Comparison of ENCODE assay signal across 23 cellular contexts in the genomic region with DNA sequence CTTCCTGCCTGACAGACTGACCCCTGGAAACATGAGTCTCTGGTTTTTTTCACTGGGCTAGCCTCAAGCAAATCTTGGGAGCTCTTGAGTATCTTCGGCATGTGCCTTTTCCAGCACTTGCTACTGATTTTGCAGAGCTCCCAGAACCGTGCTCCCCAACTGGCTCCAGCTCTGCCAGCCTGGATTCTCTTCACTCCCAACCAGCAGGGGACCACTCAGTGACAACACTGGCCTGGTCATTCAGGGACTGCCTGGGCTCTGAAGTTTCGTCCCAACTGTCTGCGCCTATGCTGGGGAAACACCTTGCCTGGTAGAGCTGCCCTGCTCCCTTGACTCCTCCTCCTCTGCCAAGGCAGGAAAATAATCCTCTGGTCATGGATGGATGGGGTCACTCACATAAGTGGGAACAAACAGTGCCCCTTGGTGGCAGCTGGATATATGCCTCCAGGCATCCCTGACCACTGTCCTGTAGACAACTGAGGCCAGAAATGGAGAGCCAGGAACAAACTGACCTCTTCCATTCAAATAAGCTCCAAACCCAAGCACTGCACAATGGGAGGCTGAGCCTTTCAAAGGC. TPM values are rescaled to one million over a fixed set of nuclear protein-coding genes. Genes with fewer than 3 reads are reported as not detected.
"Had no signal": no experiment of that assay in that cellular context is flagged by ENCODE, and none has a peak within 500 bp of the region (broad histone marks: within the 10 kb centered on the region; RNA-seq: fewer than 3 reads in every experiment).

No MANE protein-coding gene starts in this region.

- H3K27me3 ChIP-seq: esophagus muscularis mucosa, sigmoid colon, upper lobe of right lung had no signal

- ATAC-seq: activated naive CD8-positive, alpha-beta T cell treated with anti-CD3 and anti-CD28 coated beads, Interleukin-2, amount 50 U/mL, for 24 hours; naive thymus-derived CD8-positive, alpha-beta T cell; upper lobe of right lung had no signal

- H3K27ac Mint-ChIP-seq: activated naive CD8-positive, alpha-beta T cell treated with anti-CD3 and anti-CD28 coated beads, Interleukin-2, amount 50 U/mL, for 24 hours; activated T-helper 1 cell treated with anti-CD3 and anti-CD28 coated beads, Interleukin-12 subunit alpha, Interleukin-12 subunit beta, Interleukin-2, Interleukin-4 antibody, amounts not matched to agents 30 ng/mL and 10 ng/mL and 1 ng/mL, durations not matched to agents 14 hours and 24 hours and 36 hours; T-helper 1 cell treated with Interleukin-12 subunit alpha and Interleukin-12 subunit beta and Interleukin-4 antibody, amounts not matched to agents 30 μg/mL and 1 μg/mL, for 36 hours had no signal

- H3K27me3 Mint-ChIP-seq: activated naive CD8-positive, alpha-beta T cell treated with anti-CD3 and anti-CD28 coated beads, Interleukin-2, amount 50 U/mL, for 24 hours; naive thymus-derived CD8-positive, alpha-beta T cell had no signal

- H3K4me2 ChIP-seq: smooth muscle cell had no signal

- H3K9me3 ChIP-seq: esophagus muscularis mucosa, sigmoid colon, upper lobe of right lung had no signal

- H3K4me3 Mint-ChIP-seq: activated naive CD8-positive, alpha-beta T cell treated with anti-CD3 and anti-CD28 coated beads, Interleukin-2, amount 50 U/mL, for 24 hours; activated T-helper 1 cell treated with anti-CD3 and anti-CD28 coated beads, Interleukin-12 subunit alpha, Interleukin-12 subunit beta, Interleukin-2, Interleukin-4 antibody, amounts not matched to agents 30 ng/mL and 10 ng/mL and 1 ng/mL, durations not matched to agents 14 hours and 24 hours and 36 hours; T-helper 1 cell treated with Interleukin-12 subunit alpha and Interleukin-12 subunit beta and Interleukin-4 antibody, amounts not matched to agents 30 μg/mL and 1 μg/mL, for 36 hours had no signal

- H3K27ac ChIP-seq: esophagus muscularis mucosa, sigmoid colon, upper lobe of right lung had no signal

- FAIRE-seq: endothelial cell of umbilical vein, frontal cortex, keratinocyte had no signal

- DNase-seq: activated CD4-positive, alpha-beta T cell treated with anti-CD3 and anti-CD28 coated beads for 4 hours; activated CD4-positive, alpha-beta T cell treated with anti-CD3 and anti-CD28 coated beads, Interleukin-2, amount 50 U/mL, for 48 hours; activated CD4-positive, CD25-positive, alpha-beta regulatory T cell; activated gamma-delta T cell; activated naive CD4-positive, alpha-beta T cell treated with anti-CD3 and anti-CD28 coated beads, Interleukin-2, amount 50 U/mL, for 16 hours; activated naive CD8-positive, alpha-beta T cell treated with anti-CD3 and anti-CD28 coated beads, Interleukin-2, amount 50 U/mL, for 24 hours; effector memory CD4-positive, alpha-beta T cell; naive thymus-derived CD8-positive, alpha-beta T cell; occipital lobe; sigmoid colon; stimulated activated CD4-positive, alpha-beta T cell treated with anti-CD3 and anti-CD28 coated beads, Interleukin-2, amount 100 ng/mL, for 48 hours; stimulated activated CD8-positive, alpha-beta memory T cell treated with anti-CD3 and anti-CD28 coated beads, Interleukin-4, amount 100 ng/mL, for 48 hours; stimulated activated naive CD4-positive, alpha-beta T cell; upper lobe of right lung had no signal

- H3K4me3 ChIP-seq: esophagus muscularis mucosa, lung, sigmoid colon, smooth muscle cell, upper lobe of right lung had no signal

- H3K9me3 Mint-ChIP-seq: activated naive CD8-positive, alpha-beta T cell treated with anti-CD3 and anti-CD28 coated beads, Interleukin-2, amount 50 U/mL, for 24 hours; activated T-helper 1 cell treated with anti-CD3 and anti-CD28 coated beads, Interleukin-12 subunit alpha, Interleukin-12 subunit beta, Interleukin-2, Interleukin-4 antibody, amounts not matched to agents 30 ng/mL and 10 ng/mL and 1 ng/mL, durations not matched to agents 14 hours and 24 hours and 36 hours; naive thymus-derived CD8-positive, alpha-beta T cell; T-helper 1 cell treated with Interleukin-12 subunit alpha and Interleukin-12 subunit beta and Interleukin-4 antibody, amounts not matched to agents 30 μg/mL and 1 μg/mL, for 36 hours had no signal

RNA-seq across cellular contexts. Expression of a gene that starts 55.9 kb away (rescaled TPM):
- total RNA-seq: esophagus muscularis mucosa, SK-MEL-5 had no signal
- polyA plus RNA-seq: keratinocyte had no signal
